Comparison of ENCODE assay signal across 10 cellular contexts in genomic region chr19:36051236-36051635, GRCh38. TPM values are rescaled to one million over a fixed set of nuclear protein-coding genes. Genes with fewer than 3 reads are reported as not detected.
DNase-seq lines count a peak whose midpoint lies in the region; ATAC-seq, FAIRE-seq and TF ChIP-seq lines count a peak whose summit lies in the region.
"Had no signal": no experiment of that assay in that cellular context is flagged by ENCODE, and none has a peak within 500 bp of the region (broad histone marks: within the 10 kb centered on the region; RNA-seq: fewer than 3 reads in every experiment).

No MANE protein-coding gene starts in this region.

- no peak for TF ChIP-seq CTCF in SK-N-SH (IDR thresholded peaks at IDR 0.05)
- TF ChIP-seq CTCF in HEK293 (tag by site-specific recombination; IDR thresholded peaks at IDR 0.05): peak; percentile 97
- TF ChIP-seq CTCF in K562 (IDR thresholded peaks at IDR 0.05 in 2 of 3, conservative IDR thresholded peaks at IDR 0.05 in 1 of 3; ENCODE audit: insufficient read depth in 2 of 3, low read depth in 1 of 3, low read length in 3 of 3): peak; percentile 67 to 99 (median 94)

- in situ Hi-C loops in K562 (cut with MboI): no loop called here

- peaks cover 0 to 3% (median 0%) of the 10 kb centered on the region in 3 donors for H3K36me3 Mint-ChIP-seq in naive thymus-derived CD8-positive, alpha-beta T cell

- no peaks in the 10 kb centered on the region; the same call in 1 of the 2 replicates for H4K20me1 ChIP-seq in SK-N-SH (ENCODE audit: insufficient read depth)
- no peaks in the 10 kb centered on the region for H4K20me1 ChIP-seq in K562 (replicated peaks; ENCODE audit: control insufficient read depth, insufficient read depth, low read length)

- peak overlapping the region in 6 of 10 donors; percentile 3 to 80 (median 25) for H3K4me3 Mint-ChIP-seq in naive thymus-derived CD8-positive, alpha-beta T cell

- H2AFZ ChIP-seq in SK-N-SH (ENCODE audit: low read depth): no peak overlapping the region
- no peak overlapping the region for H2AFZ ChIP-seq in K562 (ENCODE audit: low read depth, low read length)

- peak; percentile 22; the same call in 1 of the 2 replicates for TF ChIP-seq RAD21 in SK-N-SH (IDR thresholded peaks at IDR 0.05; ENCODE audit: low read length)
- peak in 1 of 2 experiments; percentile 49; a peak in 2 of 4 replicates for TF ChIP-seq RAD21 in K562 (CRISPR knock-in tag; conservative IDR thresholded peaks at IDR 0.05 in 1 of 2, IDR thresholded peaks at IDR 0.05 in 1 of 2)

- H3K4me3 ChIP-seq in SK-N-SH (ENCODE audit: low read depth in 2 of 2, low read length in 1 of 2) (no peak overlapping the region), HEK293 (ENCODE audit: low read depth, low read length) (no peak overlapping the region), K562 (no peak overlapping the region)
- H3K4me3 ChIP-seq: skin epidermis had no signal

- peak overlapping the region in 9 of 10 donors; percentile 0 to 80 (median 19) for H3K27ac Mint-ChIP-seq in naive thymus-derived CD8-positive, alpha-beta T cell

- TF ChIP-seq POLR2A in K562 (conservative IDR thresholded peaks at IDR 0.05): no peak

- H3K27me3 Mint-ChIP-seq in naive thymus-derived CD8-positive, alpha-beta T cell: no peaks in the 10 kb centered on the region
- H3K27me3 Mint-ChIP-seq: CD8-positive, alpha-beta memory T cell had no signal

- intact Hi-C loops in K562 (cut with micrococcal nuclease): loop anchor here (1.0 to 5.0 kb wide), 2 partner anchors 37 to 54 kb away; partner anchors contain the start of genes ALKBH6 and SDHAF1

- no peaks in the 10 kb centered on the region for H3K9me3 Mint-ChIP-seq in naive thymus-derived CD8-positive, alpha-beta T cell
- H3K9me3 Mint-ChIP-seq: CD8-positive, alpha-beta memory T cell had no signal

- no peaks in the 10 kb centered on the region for H3K9me1 ChIP-seq in K562 (ENCODE audit: control insufficient read depth, insufficient read depth, low read length)

- FAIRE-seq in K562 (lab: Jason Lieb, UNC): peak; percentile 52

- POLR2A ChIA-PET in SK-N-SH (lab: Yijun Ruan, JAX) (no interaction called here), HEK293 (lab: Yijun Ruan, JAX) (interaction anchor here (0.6 kb wide), 2 partner anchors 72 to 1834 kb away, joined by 6 read pairs; no protein-coding TSS in a partner anchor), K562 (lab: Yijun Ruan, JAX) (no interaction called here)
- POLR2A ChIA-PET in naive thymus-derived CD8-positive, alpha-beta T cell (lab: Charles Lee): no interaction called here

- ATAC-seq in SK-N-SH treated with all-trans-retinoic acid at 6 μM for 48 hours (no peak), K562 (no peak), HG02642 (IDR thresholded peaks at IDR 0.05; ENCODE audit: poor library complexity, unreplicated experiment) (no peak)
- no peak for ATAC-seq in naive thymus-derived CD8-positive, alpha-beta T cell

- 76% methylated on average over 3 of the region's 3 CpGs for WGBS in SK-N-SH (ENCODE audit: low lambda C conversion rate)
- 14% methylated on average over 3 of the region's 3 CpGs for WGBS in K562 (ENCODE audit: insufficient coverage, low coverage, missing lambda C conversion rate)

- H3K4me1 ChIP-seq in SK-N-SH (ENCODE audit: control insufficient read depth in 1 of 2, insufficient read depth in 2 of 2, low read depth in 1 of 2, low read length in 1 of 2) (peaks cover 3 to 4% of the 10 kb centered on the region in 2 experiments; a peak in 2 of 4 replicates), HEK293 (ENCODE audit: control insufficient read depth, insufficient read depth, low read length) (peaks cover 24% of the 10 kb centered on the region), K562 (replicated peaks in 1 of 2; ENCODE audit: control insufficient read depth in 2 of 2, insufficient read depth in 2 of 2, low read length in 2 of 2) (peaks cover 2 to 22% of the 10 kb centered on the region in 2 experiments; a peak in 3 of 5 replicates)

- BruUV-seq in K562 (replicated peaks; lab: Mats Ljungman, UMichigan): no TSS peak

- no peaks in the 10 kb centered on the region for H3K27me3 ChIP-seq in SK-N-SH (ENCODE audit: insufficient read depth)
- H3K27me3 ChIP-seq in K562 (ENCODE audit: control insufficient read depth in 2 of 2, insufficient read depth in 2 of 2, low read length in 2 of 2): no peaks in the 10 kb centered on the region

- H3K4me1 Mint-ChIP-seq in naive thymus-derived CD8-positive, alpha-beta T cell: peaks cover 14 to 34% (median 29%) of the 10 kb centered on the region in 4 donors

- H3K9me3 ChIP-seq in SK-N-SH: no peaks in the 10 kb centered on the region
- H3K9me3 ChIP-seq in HEK293 (ENCODE audit: control insufficient read depth, insufficient read depth, low read depth, low read length): no peaks in the 10 kb centered on the region; the same call in none of the 2 replicates
- no peaks in the 10 kb centered on the region for H3K9me3 ChIP-seq in K562 (replicated peaks; ENCODE audit: control insufficient read depth, insufficient read depth, low read depth, low read length)

- H3K9ac ChIP-seq in SK-N-SH (no peak overlapping the region), K562 (ENCODE audit: insufficient read depth in 1 of 2, low read depth in 2 of 2, low read length in 2 of 2) (peak overlapping the region in 1 of 2 experiments; percentile 73; a peak in 1 of 4 replicates)

- H3F3A ChIP-seq in SK-N-SH (replicated peaks; ENCODE audit: insufficient read depth): peaks cover 15% of the 10 kb centered on the region

- TF ChIP-seq EP300 in SK-N-SH (IDR thresholded peaks at IDR 0.05; ENCODE audit: borderline replicate concordance in 1 of 2, low read depth in 1 of 2, low read length in 1 of 2) (no peak), K562 (IDR thresholded peaks at IDR 0.05; ENCODE audit: low read length) (no peak)

- H3K4me2 ChIP-seq in SK-N-SH: no peak overlapping the region
- no peak overlapping the region for H3K4me2 ChIP-seq in K562 (ENCODE audit: insufficient read depth, low read length)

- no peaks in the 10 kb centered on the region for H3K9me2 ChIP-seq in SK-N-SH

- CTCF ChIA-PET in SK-N-SH (lab: Yijun Ruan, JAX): interaction anchor here (0.8 kb wide), 1 partner anchor 44 kb away, joined by 3 read pairs; no protein-coding TSS in a partner anchor
- CTCF ChIA-PET in HEK293 (lab: Yijun Ruan, JAX): interaction anchor here (0.6 to 1.8 kb wide), 6 partner anchors 9 to 174 kb away, joined by 3 to 6 read pairs (median 3); no protein-coding TSS in a partner anchor
- CTCF ChIA-PET in K562 (lab: Yijun Ruan, JAX; ENCODE audit: low intra/inter-chr PET ratio): no interaction called here

- no peak overlapping the region for H3K27ac ChIP-seq in SK-N-SH (ENCODE audit: low read depth in 2 of 2, low read length in 1 of 2)
- peak overlapping the region; percentile 28; the same call in 1 of the 2 replicates for H3K27ac ChIP-seq in HEK293 (ENCODE audit: extremely low read depth, low read depth, low read length)
- no peak overlapping the region for H3K27ac ChIP-seq in K562 (ENCODE audit: extremely low read depth, low read depth, low read length)
- H3K27ac ChIP-seq: skin epidermis had no signal

- H3K79me2 ChIP-seq in SK-N-SH (ENCODE audit: insufficient read depth): peaks cover 11% of the 10 kb centered on the region
- H3K79me2 ChIP-seq in K562 (ENCODE audit: control insufficient read depth, insufficient read depth, low read length): peaks cover 15% of the 10 kb centered on the region

- H3K36me3 ChIP-seq in SK-N-SH (replicated peaks in 1 of 2; ENCODE audit: control insufficient read depth in 1 of 2, insufficient read depth in 2 of 2, low read length in 1 of 2) (no peaks in the 10 kb centered on the region), HEK293 (ENCODE audit: control insufficient read depth in 2 of 2, insufficient read depth in 1 of 2, low read length in 2 of 2) (peaks cover 3 to 47% of the 10 kb centered on the region in 2 experiments), K562 (ENCODE audit: control insufficient read depth, insufficient read depth, low read length) (no peaks in the 10 kb centered on the region)

- DNase-seq in SK-N-SH: no peak
- DNase-seq in K562 (ENCODE audit: extremely low read depth in 1 of 4, low spot score in 3 of 4): peak in 3 of 4 experiments; percentile 38 to 55 (median 49)
- no peak for DNase-seq in naive thymus-derived CD8-positive, alpha-beta T cell
- DNase-seq in stimulated activated naive CD4-positive, alpha-beta T cell treated with Interleukin-2 at 50 U/mL for 16 hours (lab: John Stamatoyannopoulos, UW): no peak
- no peak for DNase-seq in Ammon's horn (ENCODE audit: low spot score)
- DNase-seq: CD8-positive, alpha-beta memory T cell had no signal

RNA-seq across cellular contexts. Expression of gene THAP8, which starts 2.8 kb away (rescaled TPM):
- polyA plus RNA-seq in SK-N-SH (2012; rRNA removed): 6.2 and 6.3 TPM in 2 replicates
- polyA plus RNA-seq in SK-N-SH (2012; cell fraction: cytosol; rRNA removed): 2.3 and 4.8 TPM in 2 replicates
- polyA plus RNA-seq in SK-N-SH (2012; cell fraction: nucleus; rRNA removed): 3.9 and 4.2 TPM in 2 replicates
- 0.40 and 1.6 TPM in 2 replicates for total RNA-seq in K562 (2011; cell fraction: chromatin; rRNA removed; ENCODE audit: low replicate concordance)
- total RNA-seq in K562 (2011; cell fraction: nucleolus; rRNA removed): 1.8 and 2.2 TPM in 2 replicates
- 1.9 and 2.7 TPM in 2 replicates for total RNA-seq in K562 (2011; cell fraction: nucleoplasm; rRNA removed)
- total RNA-seq in K562 (2014; rRNA removed): 1.9 and 2.0 TPM in 2 replicates
- total RNA-seq in K562 (2014; rRNA removed; fragmentation: Illumina TruSeq; extraction: Trizol): 0.10 and 0.36 TPM in 2 replicates
- 0.94 and 1.6 TPM in 2 replicates for total RNA-seq in K562 (2015; rRNA removed; fragmentation: Illumina TruSeq; extraction: Trizol)
- 1.3 and 1.6 TPM in 2 replicates for total RNA-seq in K562 (2021)
- 0.68 and 1.0 TPM in 2 replicates for polyA plus RNA-seq in K562 (2011; rRNA removed)
- 1.1 and 2.9 TPM in 2 replicates for polyA plus RNA-seq in K562 (2011; cell fraction: cytosol; rRNA removed)
- 0.91 and 1.4 TPM in 2 replicates for polyA plus RNA-seq in K562 (2011; cell fraction: nucleus; rRNA removed)
- polyA plus RNA-seq in K562 (2012): 2.5 and 4.6 TPM in 2 replicates
- 0.82 and 1.1 TPM in 2 replicates for polyA plus RNA-seq in K562 (2014; fragmentation: Illumina TruSeq; extraction: Trizol)
- polyA plus RNA-seq in K562 (2014; fragmentation: Nextera tagmentation; extraction: Ambion mirVana): under 1 TPM; 0.11 to 0.14 TPM
- 1.8 and 1.9 TPM in 2 replicates for polyA plus RNA-seq in K562 (2014; rRNA removed)
- polyA minus RNA-seq in K562 (2011; rRNA and poly(A)+ RNA removed): 0.42 and 0.70 TPM in 2 replicates
- polyA minus RNA-seq in K562 (2011; cell fraction: cytosol; rRNA and poly(A)+ RNA removed): 0.76 TPM in 1 of 2 replicates, not detected in the other
- 0.54 and 0.67 TPM in 2 replicates for polyA minus RNA-seq in K562 (2011; cell fraction: nucleus; rRNA and poly(A)+ RNA removed)
- 1 to 10 TPM; 3.6 to 4.6 TPM for total RNA-seq in naive thymus-derived CD8-positive, alpha-beta T cell
- 1 to 10 TPM; 2.4 to 7.2 (median 5.3) TPM for polyA plus RNA-seq in naive thymus-derived CD8-positive, alpha-beta T cell

RNA-seq across cellular contexts. Expression of gene WDR62, which starts 3.5 kb away (rescaled TPM):
- polyA plus RNA-seq in SK-N-SH (2012; rRNA removed): 5.0 and 5.3 TPM in 2 replicates
- 1.6 and 3.4 TPM in 2 replicates for polyA plus RNA-seq in SK-N-SH (2012; cell fraction: cytosol; rRNA removed)
- polyA plus RNA-seq in SK-N-SH (2012; cell fraction: nucleus; rRNA removed): 20.4 and 27.2 TPM in 2 replicates
- 85.0 and 172 TPM in 2 replicates for total RNA-seq in K562 (2011; cell fraction: chromatin; rRNA removed; ENCODE audit: low replicate concordance)
- 96.2 and 97.0 TPM in 2 replicates for total RNA-seq in K562 (2011; cell fraction: nucleolus; rRNA removed)
- total RNA-seq in K562 (2011; cell fraction: nucleoplasm; rRNA removed): 90.0 and 94.7 TPM in 2 replicates
- 18.8 and 27.6 TPM in 2 replicates for total RNA-seq in K562 (2014; rRNA removed)
- total RNA-seq in K562 (2014; rRNA removed; fragmentation: Illumina TruSeq; extraction: Trizol): 7.3 and 9.5 TPM in 2 replicates
- 15.3 and 15.5 TPM in 2 replicates for total RNA-seq in K562 (2015; rRNA removed; fragmentation: Illumina TruSeq; extraction: Trizol)
- 30.1 and 32.8 TPM in 2 replicates for total RNA-seq in K562 (2021)
- 10.7 and 17.7 TPM in 2 replicates for polyA plus RNA-seq in K562 (2011; rRNA removed)
- polyA plus RNA-seq in K562 (2011; cell fraction: cytosol; rRNA removed): 9.3 and 15.4 TPM in 2 replicates
- polyA plus RNA-seq in K562 (2011; cell fraction: nucleus; rRNA removed): 55.2 and 81.8 TPM in 2 replicates
- polyA plus RNA-seq in K562 (2012): 20.4 and 24.4 TPM in 2 replicates
- polyA plus RNA-seq in K562 (2014; fragmentation: Illumina TruSeq; extraction: Trizol): 14.4 and 24.6 TPM in 2 replicates
- under 1 TPM; 0.35 to 0.75 TPM for polyA plus RNA-seq in K562 (2014; fragmentation: Nextera tagmentation; extraction: Ambion mirVana)
- polyA plus RNA-seq in K562 (2014; rRNA removed): 22.2 and 24.5 TPM in 2 replicates
- polyA minus RNA-seq in K562 (2011; rRNA and poly(A)+ RNA removed): 23.3 and 33.3 TPM in 2 replicates
- polyA minus RNA-seq in K562 (2011; cell fraction: cytosol; rRNA and poly(A)+ RNA removed): 14.1 and 18.5 TPM in 2 replicates
- polyA minus RNA-seq in K562 (2011; cell fraction: nucleus; rRNA and poly(A)+ RNA removed): 32.3 and 35.1 TPM in 2 replicates
- total RNA-seq in naive thymus-derived CD8-positive, alpha-beta T cell: 1 to 10 TPM; 2.0 to 2.5 TPM
- polyA plus RNA-seq in naive thymus-derived CD8-positive, alpha-beta T cell: under 1 TPM in 2 of 3 donors, not detected in 1; 0.13 to 0.23 TPM

RNA-seq across cellular contexts. Expression of gene CLIP3, which starts 18.6 kb away (rescaled TPM):
- polyA plus RNA-seq in SK-N-SH (2012; rRNA removed) (7.1 and 13.1 TPM in 2 replicates), K562 (2011; rRNA removed) (0.08 and 0.14 TPM in 2 replicates), K562 (2014; fragmentation: Illumina TruSeq; extraction: Trizol) (0.11 and 0.16 TPM in 2 replicates), K562 (2014; fragmentation: Nextera tagmentation; extraction: Ambion mirVana) (under 1 TPM; 0.01 to 0.43 TPM), K562 (2014; rRNA removed) (0.13 TPM in 1 of 2 replicates, not detected in the other)
- polyA plus RNA-seq in SK-N-SH (2012; cell fraction: cytosol; rRNA removed): 7.3 and 9.1 TPM in 2 replicates
- polyA plus RNA-seq in SK-N-SH (2012; cell fraction: nucleus; rRNA removed): 17.5 and 22.4 TPM in 2 replicates
- 0.26 and 0.51 TPM in 2 replicates for total RNA-seq in K562 (2011; cell fraction: chromatin; rRNA removed; ENCODE audit: low replicate concordance)
- total RNA-seq in K562 (2011; cell fraction: nucleolus; rRNA removed): 1.0 and 1.4 TPM in 2 replicates
- 0.23 and 0.73 TPM in 2 replicates for total RNA-seq in K562 (2011; cell fraction: nucleoplasm; rRNA removed)
- total RNA-seq in K562 (2014; rRNA removed) (0.16 and 0.50 TPM in 2 replicates), K562 (2014; rRNA removed; fragmentation: Illumina TruSeq; extraction: Trizol) (not detected in 2 replicates), K562 (2015; rRNA removed; fragmentation: Illumina TruSeq; extraction: Trizol) (0.14 TPM in 1 of 2 replicates, not detected in the other), K562 (2021) (0.16 and 0.18 TPM in 2 replicates)
- 0.03 and 0.07 TPM in 2 replicates for polyA plus RNA-seq in K562 (2011; cell fraction: cytosol; rRNA removed)
- polyA plus RNA-seq in K562 (2011; cell fraction: nucleus; rRNA removed): 0.30 and 0.83 TPM in 2 replicates
- 0.79 and 1.8 TPM in 2 replicates for polyA plus RNA-seq in K562 (2012)
- polyA minus RNA-seq in K562 (2011; rRNA and poly(A)+ RNA removed): not detected in 2 replicates
- not detected in 2 replicates for polyA minus RNA-seq in K562 (2011; cell fraction: cytosol; rRNA and poly(A)+ RNA removed)
- polyA minus RNA-seq in K562 (2011; cell fraction: nucleus; rRNA and poly(A)+ RNA removed): 0.13 and 0.33 TPM in 2 replicates
- total RNA-seq in naive thymus-derived CD8-positive, alpha-beta T cell: 1 to 10 TPM; 1.3 to 1.7 TPM
- 1 to 10 TPM in 2 of 3 donors, not detected in 1; 1.4 to 2.6 TPM for polyA plus RNA-seq in naive thymus-derived CD8-positive, alpha-beta T cell

RNA-seq across cellular contexts. Expression of gene ALKBH6, which starts 37.2 kb away (rescaled TPM):
- 29.9 and 30.7 TPM in 2 replicates for polyA plus RNA-seq in SK-N-SH (2012; rRNA removed)
- polyA plus RNA-seq in SK-N-SH (2012; cell fraction: cytosol; rRNA removed): 19.8 and 21.2 TPM in 2 replicates
- polyA plus RNA-seq in SK-N-SH (2012; cell fraction: nucleus; rRNA removed): 133 and 254 TPM in 2 replicates
- total RNA-seq in K562 (2011; cell fraction: chromatin; rRNA removed; ENCODE audit: low replicate concordance): 56.4 and 79.7 TPM in 2 replicates
- 41.4 and 49.3 TPM in 2 replicates for total RNA-seq in K562 (2011; cell fraction: nucleolus; rRNA removed)
- total RNA-seq in K562 (2011; cell fraction: nucleoplasm; rRNA removed): 60.1 and 64.5 TPM in 2 replicates
- total RNA-seq in K562 (2014; rRNA removed): 38.2 and 47.3 TPM in 2 replicates
- 20.3 and 25.8 TPM in 2 replicates for total RNA-seq in K562 (2014; rRNA removed; fragmentation: Illumina TruSeq; extraction: Trizol)
- total RNA-seq in K562 (2015; rRNA removed; fragmentation: Illumina TruSeq; extraction: Trizol): 17.7 and 22.7 TPM in 2 replicates
- 34.5 and 35.0 TPM in 2 replicates for total RNA-seq in K562 (2021)
- polyA plus RNA-seq in K562 (2011; rRNA removed): 33.5 and 40.4 TPM in 2 replicates
- 28.8 and 69.6 TPM in 2 replicates for polyA plus RNA-seq in K562 (2011; cell fraction: cytosol; rRNA removed)
- 121 and 132 TPM in 2 replicates for polyA plus RNA-seq in K562 (2011; cell fraction: nucleus; rRNA removed)
- polyA plus RNA-seq in K562 (2012): 37.1 and 40.2 TPM in 2 replicates
- polyA plus RNA-seq in K562 (2014; fragmentation: Illumina TruSeq; extraction: Trizol): 38.2 TPM in 2 replicates
- polyA plus RNA-seq in K562 (2014; fragmentation: Nextera tagmentation; extraction: Ambion mirVana): 1 to 10 TPM in 1 of 2 experiments, under 1 TPM in 1; 0.67 to 2.3 TPM
- polyA plus RNA-seq in K562 (2014; rRNA removed): 55.9 and 62.0 TPM in 2 replicates
- 10.9 and 11.2 TPM in 2 replicates for polyA minus RNA-seq in K562 (2011; rRNA and poly(A)+ RNA removed)
- 3.1 and 9.9 TPM in 2 replicates for polyA minus RNA-seq in K562 (2011; cell fraction: cytosol; rRNA and poly(A)+ RNA removed)
- polyA minus RNA-seq in K562 (2011; cell fraction: nucleus; rRNA and poly(A)+ RNA removed): 14.5 and 18.5 TPM in 2 replicates
- total RNA-seq in naive thymus-derived CD8-positive, alpha-beta T cell: 10 to 100 TPM; 58.1 to 65.5 TPM
- 10 to 100 TPM; 18.7 to 25.6 (median 21.9) TPM for polyA plus RNA-seq in naive thymus-derived CD8-positive, alpha-beta T cell

RNA-seq across cellular contexts. Expression of gene SYNE4, which starts 42.6 kb away (rescaled TPM):
- polyA plus RNA-seq in SK-N-SH (2012; rRNA removed): 0.48 and 0.58 TPM in 2 replicates
- polyA plus RNA-seq in SK-N-SH (2012; cell fraction: cytosol; rRNA removed): 0.04 and 0.05 TPM in 2 replicates
- 5.1 and 5.3 TPM in 2 replicates for polyA plus RNA-seq in SK-N-SH (2012; cell fraction: nucleus; rRNA removed)
- 4.4 and 8.6 TPM in 2 replicates for total RNA-seq in K562 (2011; cell fraction: chromatin; rRNA removed; ENCODE audit: low replicate concordance)
- 4.0 and 4.7 TPM in 2 replicates for total RNA-seq in K562 (2011; cell fraction: nucleolus; rRNA removed)
- total RNA-seq in K562 (2011; cell fraction: nucleoplasm; rRNA removed): 4.6 and 5.8 TPM in 2 replicates
- total RNA-seq in K562 (2014; rRNA removed): 0.23 and 0.24 TPM in 2 replicates
- 0.22 TPM in 1 of 2 replicates, not detected in the other for total RNA-seq in K562 (2014; rRNA removed; fragmentation: Illumina TruSeq; extraction: Trizol)
- 0.26 and 0.29 TPM in 2 replicates for total RNA-seq in K562 (2015; rRNA removed; fragmentation: Illumina TruSeq; extraction: Trizol)
- 0.53 and 0.72 TPM in 2 replicates for total RNA-seq in K562 (2021)
- 0.65 and 0.87 TPM in 2 replicates for polyA plus RNA-seq in K562 (2011; rRNA removed)
- 0.28 and 0.64 TPM in 2 replicates for polyA plus RNA-seq in K562 (2011; cell fraction: cytosol; rRNA removed)
- 6.0 and 6.5 TPM in 2 replicates for polyA plus RNA-seq in K562 (2011; cell fraction: nucleus; rRNA removed)
- 0.53 and 2.1 TPM in 2 replicates for polyA plus RNA-seq in K562 (2012)
- 0.28 and 0.37 TPM in 2 replicates for polyA plus RNA-seq in K562 (2014; fragmentation: Illumina TruSeq; extraction: Trizol)
- under 1 TPM; 0.03 to 0.21 TPM for polyA plus RNA-seq in K562 (2014; fragmentation: Nextera tagmentation; extraction: Ambion mirVana)
- 0.48 and 1.1 TPM in 2 replicates for polyA plus RNA-seq in K562 (2014; rRNA removed)
- 0.07 TPM in 1 of 2 replicates, not detected in the other for polyA minus RNA-seq in K562 (2011; rRNA and poly(A)+ RNA removed)
- not detected in 2 replicates for polyA minus RNA-seq in K562 (2011; cell fraction: cytosol; rRNA and poly(A)+ RNA removed)
- 0.54 and 0.67 TPM in 2 replicates for polyA minus RNA-seq in K562 (2011; cell fraction: nucleus; rRNA and poly(A)+ RNA removed)
- total RNA-seq in naive thymus-derived CD8-positive, alpha-beta T cell: 1 to 10 TPM; 3.5 to 4.7 TPM
- polyA plus RNA-seq in naive thymus-derived CD8-positive, alpha-beta T cell: under 1 TPM in 1 of 3 donors, not detected in 2; 0.19 TPM
- polyA plus RNA-seq: CD8-positive, alpha-beta memory T cell had no signal

Comparison
In these comparisons a context has a peak if more than half of its experiments do, and no peak if none do; other contexts are left out.
1. DNase-seq: peak in K562 (3 of 4); none in SK-N-SH (single experiment), naive thymus-derived CD8-positive, alpha-beta T cell (0 of 10), stimulated activated naive CD4-positive, alpha-beta T cell treated with Interleukin-2 at 50 U/mL for 16 hours (single experiment) and Ammon's horn (single experiment).